In genomic region chr12:113575386-113575785, GRCh38 we compare ENCODE assay signal across 25 cellular contexts.
"Had no signal": no experiment of that assay in that cellular context is flagged by ENCODE, and none has a peak within 500 bp of the region (broad histone marks: within the 10 kb centered on the region; RNA-seq: fewer than 3 reads in every experiment).

No MANE protein-coding gene starts in this region.

- H3K36me3 ChIP-seq: left ventricle myocardium inferior, pancreas, prostate gland, tibial nerve had no signal

- DNase-seq: islet precursor cell; left ventricle myocardium inferior; mesendoderm; naive B cell; natural killer cell; nucleus accumbens; pancreas; retina; right cardiac atrium; stimulated activated CD4-positive, alpha-beta T cell treated with anti-CD3 and anti-CD28 coated beads, Interleukin-12 subunit alpha, Interleukin-12 subunit beta, amount 100 ng/mL, for 4 hours; stimulated activated CD4-positive, alpha-beta T cell treated with anti-CD3 and anti-CD28 coated beads, Interleukin-15, amount 100 ng/mL, for 24 hours; stimulated activated CD4-positive, alpha-beta T cell treated with anti-CD3 and anti-CD28 coated beads, Interleukin-2, amount 100 ng/mL, for 24 hours; stimulated activated CD4-positive, alpha-beta T cell treated with anti-CD3 and anti-CD28 coated beads, Interleukin-4, amount 100 ng/mL, for 1 hour; stimulated activated naive CD4-positive, alpha-beta T cell treated with Interleukin-2 at 50 U/mL for 16 hours; stimulated activated naive CD8-positive, alpha-beta T cell treated with anti-CD3 and anti-CD28 coated beads, Interleukin-15, amount 100 ng/mL, for 72 hours; substantia nigra had no signal

- H3K36me3 Mint-ChIP-seq: mesothelial cell of epicardium; naive B cell; natural killer cell; stimulated activated memory B cell treated with anti-CD40 and anti-IgM and Interleukin-4, amounts not matched to agents 10 μg/mL and 1 μg/mL and 100 μg/mL, for 72 hours; type B pancreatic cell had no signal

- H3K27ac Mint-ChIP-seq: mesothelial cell of epicardium; naive B cell; natural killer cell; stimulated activated memory B cell treated with anti-CD40 and anti-IgM and Interleukin-4, amounts not matched to agents 10 μg/mL and 1 μg/mL and 100 μg/mL, for 72 hours; type B pancreatic cell had no signal

- H3K27ac ChIP-seq: hepatocyte, left ventricle myocardium inferior, pancreas, prostate gland, skin epidermis, tibial nerve had no signal

- H3K4me1 ChIP-seq: left ventricle myocardium inferior, pancreas, prostate gland, tibial nerve had no signal

- FAIRE-seq: pancreas had no signal

- H3K27me3 ChIP-seq: pancreas, tibial nerve had no signal

- H2AFZ ChIP-seq: hepatocyte had no signal

- H3K4me3 Mint-ChIP-seq: mesothelial cell of epicardium; naive B cell; natural killer cell; stimulated activated memory B cell treated with anti-CD40 and anti-IgM and Interleukin-4, amounts not matched to agents 10 μg/mL and 1 μg/mL and 100 μg/mL, for 72 hours; stimulated activated naive CD8-positive, alpha-beta T cell treated with anti-CD3 and anti-CD28 coated beads, Interleukin-15, amount 100 ng/mL, for 72 hours; type B pancreatic cell had no signal

- H3K4me3 ChIP-seq: hepatocyte, left ventricle myocardium inferior, lung, pancreas, prostate gland, skin epidermis, tibial nerve had no signal

- H3K9me3 Mint-ChIP-seq: natural killer cell, type B pancreatic cell had no signal

- H3K4me1 Mint-ChIP-seq: mesothelial cell of epicardium; naive B cell; natural killer cell; stimulated activated memory B cell treated with anti-CD40 and anti-IgM and Interleukin-4, amounts not matched to agents 10 μg/mL and 1 μg/mL and 100 μg/mL, for 72 hours; stimulated activated naive CD8-positive, alpha-beta T cell treated with anti-CD3 and anti-CD28 coated beads, Interleukin-15, amount 100 ng/mL, for 72 hours had no signal

- ATAC-seq: natural killer cell; pancreas; right cardiac atrium; sciatic nerve; stimulated activated memory B cell treated with anti-CD40 and anti-IgM and Interleukin-4, amounts not matched to agents 10 μg/mL and 1 μg/mL and 100 μg/mL, for 72 hours; stimulated activated naive CD8-positive, alpha-beta T cell treated with anti-CD3 and anti-CD28 coated beads, Interleukin-15, amount 100 ng/mL, for 72 hours had no signal

- H3K79me2 ChIP-seq: hepatocyte had no signal

- H3K9me3 ChIP-seq: pancreas, prostate gland had no signal

- H3K4me2 ChIP-seq: hepatocyte had no signal
